8 cellular contexts compared by ENCODE assay signal in genomic region chr10:63711866-63712716, GRCh38.
DNase-seq lines count a peak whose midpoint lies in the region; ATAC-seq and TF ChIP-seq lines count a peak whose summit lies in the region.

No MANE protein-coding gene starts in this region.

- H3K79me2 ChIP-seq in parathyroid adenoma: no peaks in the 10 kb centered on the region

- H3K27ac ChIP-seq in WERI-Rb-1: peak overlapping the region; percentile 41
- H3K27ac ChIP-seq in parathyroid adenoma: peak overlapping the region; percentile 92

- H3K27ac Mint-ChIP-seq in activated CD8-positive, alpha-beta T cell treated with anti-CD3 and anti-CD28 coated beads, Interleukin-2, amount 10 ng/mL, durations not matched to agents 7 days and 5 days: no peak overlapping the region

- CTCF ChIA-PET in activated CD8-positive, alpha-beta T cell treated with anti-CD3 and anti-CD28 coated beads, Interleukin-2, amount 10 ng/mL, durations not matched to agents 7 days and 5 days (lab: Charles Lee): interaction anchor here (1.4 kb wide), 1 partner anchor 544 kb away, joined by 3 read pairs; no protein-coding TSS in a partner anchor

- TF ChIP-seq CTCF in BE2C (IDR thresholded peaks at IDR 0.05; ENCODE audit: low read depth, low read length): no peak
- no peak for TF ChIP-seq CTCF in WERI-Rb-1 (IDR thresholded peaks at IDR 0.05; ENCODE audit: low read depth, low read length)
- no peak for TF ChIP-seq CTCF in parathyroid adenoma (IDR thresholded peaks at IDR 0.05)

- no peak overlapping the region for H3K9ac ChIP-seq in parathyroid adenoma

- H3K27me3 ChIP-seq in BE2C (no peaks in the 10 kb centered on the region), WERI-Rb-1 (ENCODE audit: insufficient read depth, low read depth, severe bottlenecking) (no peaks in the 10 kb centered on the region), parathyroid adenoma (ENCODE audit: control insufficient read depth, insufficient read depth, low read length) (no peaks in the 10 kb centered on the region)

- H3K4me2 ChIP-seq in parathyroid adenoma (ENCODE audit: low read length): peak overlapping the region; percentile 14

- H3K4me1 ChIP-seq in BE2C (peaks cover 47% of the 10 kb centered on the region), parathyroid adenoma (peaks cover 57% of the 10 kb centered on the region)

- H3K36me3 ChIP-seq in BE2C (no peaks in the 10 kb centered on the region), WERI-Rb-1 (no peaks in the 10 kb centered on the region), parathyroid adenoma (ENCODE audit: control insufficient read depth, insufficient read depth, low read length) (no peaks in the 10 kb centered on the region)

- no peaks in the 10 kb centered on the region for H3K9me3 Mint-ChIP-seq in activated CD8-positive, alpha-beta T cell treated with anti-CD3 and anti-CD28 coated beads, Interleukin-2, amount 10 ng/mL, durations not matched to agents 7 days and 5 days (ENCODE audit: insufficient read depth)

- H3K9me3 ChIP-seq in BE2C: no peaks in the 10 kb centered on the region
- H3K9me3 ChIP-seq in WERI-Rb-1 (ENCODE audit: severe bottlenecking): no peaks in the 10 kb centered on the region
- no peaks in the 10 kb centered on the region for H3K9me3 ChIP-seq in parathyroid adenoma (ENCODE audit: control insufficient read depth, low read length)

- H3K27me3 Mint-ChIP-seq in activated CD8-positive, alpha-beta T cell treated with anti-CD3 and anti-CD28 coated beads, Interleukin-2, amount 10 ng/mL, durations not matched to agents 7 days and 5 days (ENCODE audit: low read depth): no peaks in the 10 kb centered on the region

- H3K4me1 Mint-ChIP-seq in activated CD8-positive, alpha-beta T cell treated with anti-CD3 and anti-CD28 coated beads, Interleukin-2, amount 10 ng/mL, durations not matched to agents 7 days and 5 days (ENCODE audit: low read depth): peaks cover 9% of the 10 kb centered on the region

- H2AFZ ChIP-seq in parathyroid adenoma: peak overlapping the region; percentile 72

- no peak for ATAC-seq in HG02840 (IDR thresholded peaks at IDR 0.05; ENCODE audit: low FRiP score, unreplicated experiment)
- no peak for ATAC-seq in activated CD8-positive, alpha-beta T cell treated with anti-CD3 and anti-CD28 coated beads, Interleukin-2, amount 10 ng/mL, durations not matched to agents 7 days and 5 days

- POLR2A ChIA-PET in activated CD8-positive, alpha-beta T cell treated with anti-CD3 and anti-CD28 coated beads, Interleukin-2, amount 10 ng/mL, durations not matched to agents 7 days and 5 days (lab: Charles Lee): no interaction called here

- H3K4me3 ChIP-seq in BE2C (ENCODE audit: low read depth, low read length): peak overlapping the region; percentile 32; the same call in 1 of the 2 replicates
- no peak overlapping the region for H3K4me3 ChIP-seq in WERI-Rb-1 (ENCODE audit: low read depth, low read length)
- H3K4me3 ChIP-seq in parathyroid adenoma (ENCODE audit: low read depth, low read length): peak overlapping the region; percentile 44

- DNase-seq in BE2C (peak; percentile 97), MV-4-11 (lab: John Stamatoyannopoulos, UW) (peak; percentile 21), WERI-Rb-1 (peak; percentile 48), glomerular visceral epithelial cell (ENCODE audit: extremely low spot score) (peak; percentile 99)
- no peak for DNase-seq in activated CD8-positive, alpha-beta T cell treated with anti-CD3 and anti-CD28 coated beads, Interleukin-2, amount 10 ng/mL, durations not matched to agents 7 days and 5 days
- DNase-seq in central memory CD4-positive, alpha-beta T cell: no peak

- H3K36me3 Mint-ChIP-seq in activated CD8-positive, alpha-beta T cell treated with anti-CD3 and anti-CD28 coated beads, Interleukin-2, amount 10 ng/mL, durations not matched to agents 7 days and 5 days (ENCODE audit: low read depth): no peaks in the 10 kb centered on the region

- H3K4me3 Mint-ChIP-seq in activated CD8-positive, alpha-beta T cell treated with anti-CD3 and anti-CD28 coated beads, Interleukin-2, amount 10 ng/mL, durations not matched to agents 7 days and 5 days: no peak overlapping the region

Comparison
In these comparisons a context has a peak if more than half of its experiments do, and no peak if none do; other contexts are left out.
1. DNase-seq: peak in BE2C (single experiment), MV-4-11 (single experiment), WERI-Rb-1 (single experiment) and glomerular visceral epithelial cell (single experiment); none in activated CD8-positive, alpha-beta T cell treated with anti-CD3 and anti-CD28 coated beads, Interleukin-2, amount 10 ng/mL, durations not matched to agents 7 days and 5 days (single experiment) and central memory CD4-positive, alpha-beta T cell (single experiment).